In the genomic region with DNA sequence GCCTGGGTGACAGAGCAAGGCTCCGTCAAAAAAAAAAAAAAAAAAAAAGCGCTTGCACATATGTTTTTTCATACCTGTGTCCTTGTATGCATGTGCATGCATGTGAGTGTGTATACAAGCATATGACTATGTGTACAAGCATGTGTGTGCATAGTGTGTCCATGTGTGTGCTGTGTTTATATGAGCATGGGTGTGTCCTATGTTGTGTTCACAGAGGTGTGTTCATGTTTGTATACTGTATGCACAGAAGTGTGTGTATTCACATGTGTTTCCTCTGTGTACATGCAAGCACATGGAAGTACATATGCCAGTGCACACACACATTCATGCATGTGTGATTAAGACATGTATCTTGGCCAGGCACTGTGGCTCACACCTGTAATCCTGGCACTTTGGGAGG, we compare ENCODE assay signal across 32 cellular contexts.
"Had no signal": no experiment of that assay in that cellular context is flagged by ENCODE, and none has a peak within 500 bp of the region (broad histone marks: within the 10 kb centered on the region; RNA-seq: fewer than 3 reads in every experiment).

No MANE protein-coding gene starts in this region.

- H3K9me3 Mint-ChIP-seq: activated B cell treated with CpG ODN at 0.5 μM for 24 hours; activated CD8-positive, alpha-beta T cell treated with anti-CD3 and anti-CD28 coated beads for 36 hours; activated naive CD4-positive, alpha-beta T cell treated with anti-CD3 and anti-CD28 coated beads, Interleukin-2, amount 50 U/mL, for 24 hours; activated naive CD8-positive, alpha-beta T cell treated with anti-CD3 and anti-CD28 coated beads, Interleukin-2, amount 50 U/mL, for 24 hours; activated T-cell treated with anti-CD3 and anti-CD28 coated beads, Interleukin-2, amount 50 U/mL, for 4 hours; activated T-helper 17 cell treated with anti-CD3 and anti-CD28 coated beads, Interleukin-2, amount 50 U/mL, for 72 hours; endodermal cell; T-helper 1 cell treated with Interleukin-12 subunit alpha and Interleukin-12 subunit beta and Interleukin-4 antibody, amounts not matched to agents 30 μg/mL and 1 μg/mL, for 36 hours; T-helper 2 cell treated with Interferon-gamma antibody and Interleukin-4, amounts not matched to agents 5 μg/mL and 100 μg/mL, for 36 hours had no signal

- H3K27me3 ChIP-seq: adrenal gland, breast epithelium, cardiac muscle cell, colonic mucosa had no signal

- H3K4me3 ChIP-seq: adrenal gland, breast epithelium, cardiac muscle cell, colonic mucosa had no signal

- H3K4me3 Mint-ChIP-seq: activated B cell treated with CpG ODN at 0.5 μM for 24 hours; activated CD8-positive, alpha-beta T cell treated with anti-CD3 and anti-CD28 coated beads for 36 hours; activated naive CD4-positive, alpha-beta T cell treated with anti-CD3 and anti-CD28 coated beads, Interleukin-2, amount 50 U/mL, for 24 hours; activated naive CD8-positive, alpha-beta T cell treated with anti-CD3 and anti-CD28 coated beads for 36 hours; activated naive CD8-positive, alpha-beta T cell treated with anti-CD3 and anti-CD28 coated beads, Interleukin-2, amount 50 U/mL, for 24 hours; activated T-cell treated with anti-CD3 and anti-CD28 coated beads, Interleukin-2, amount 50 U/mL, for 4 hours; activated T-helper 17 cell treated with anti-CD3 and anti-CD28 coated beads, Interleukin-2, amount 50 U/mL, for 72 hours; brain; endodermal cell; T-helper 1 cell treated with Interleukin-12 subunit alpha and Interleukin-12 subunit beta and Interleukin-4 antibody, amounts not matched to agents 30 μg/mL and 1 μg/mL, for 36 hours; T-helper 2 cell treated with Interferon-gamma antibody and Interleukin-4, amounts not matched to agents 5 μg/mL and 100 μg/mL, for 36 hours had no signal

- ATAC-seq: activated CD4-positive, CD25-positive, alpha-beta regulatory T cell treated with anti-CD3 and anti-CD28 coated beads, Interleukin-2, amount 50 U/mL, for 24 hours; activated CD8-positive, alpha-beta T cell treated with anti-CD3 and anti-CD28 coated beads for 36 hours; activated naive CD8-positive, alpha-beta T cell treated with anti-CD3 and anti-CD28 coated beads, Interleukin-2, amount 50 U/mL, for 24 hours; activated T-cell treated with anti-CD3 and anti-CD28 coated beads, Interleukin-2, amount 50 U/mL, for 4 hours; activated T-helper 17 cell treated with anti-CD3 and anti-CD28 coated beads, Interleukin-2, amount 50 U/mL, for 72 hours; esophagus mucosa had no signal

- H3K9me3 ChIP-seq: adrenal gland, breast epithelium, colonic mucosa had no signal

- H3K27me3 Mint-ChIP-seq: activated B cell treated with CpG ODN at 0.5 μM for 24 hours; activated CD8-positive, alpha-beta T cell treated with anti-CD3 and anti-CD28 coated beads for 36 hours; activated naive CD4-positive, alpha-beta T cell treated with anti-CD3 and anti-CD28 coated beads, Interleukin-2, amount 50 U/mL, for 24 hours; activated naive CD8-positive, alpha-beta T cell treated with anti-CD3 and anti-CD28 coated beads for 36 hours; activated naive CD8-positive, alpha-beta T cell treated with anti-CD3 and anti-CD28 coated beads, Interleukin-2, amount 50 U/mL, for 24 hours; activated T-helper 17 cell treated with anti-CD3 and anti-CD28 coated beads, Interleukin-2, amount 50 U/mL, for 72 hours; brain had no signal

- H3K36me3 ChIP-seq: adrenal gland, breast epithelium, cardiac muscle cell, colonic mucosa had no signal

- H3K4me1 ChIP-seq: breast epithelium had no signal

- DNase-seq: activated B cell treated with CpG ODN at 0.5 μM for 24 hours; activated CD4-positive, alpha-beta T cell treated with anti-CD3 and anti-CD28 coated beads for 48 hours; activated CD4-positive, alpha-beta T cell treated with anti-CD3 and anti-CD28 coated beads, Interleukin-2, amount 50 U/mL, for 1 hour; activated CD4-positive, alpha-beta T cell treated with anti-CD3 and anti-CD28 coated beads, Interleukin-2, amount 50 U/mL, for 48 hours; activated CD8-positive, alpha-beta memory T cell treated with anti-CD3 and anti-CD28 coated beads for 24 hours; activated CD8-positive, alpha-beta T cell treated with anti-CD3 and anti-CD28 coated beads for 36 hours; activated effector memory CD4-positive, alpha-beta T cell treated with Interleukin-2 at 50 U/mL for 16 hours; activated gamma-delta T cell treated with Interleukin-2 at 50 U/mL for 16 hours; activated naive CD4-positive, alpha-beta T cell treated with Interleukin-2 at 50 U/mL for 16 hours; activated naive CD8-positive, alpha-beta T cell treated with anti-CD3 and anti-CD28 coated beads for 36 hours; activated naive CD8-positive, alpha-beta T cell treated with anti-CD3 and anti-CD28 coated beads, Interleukin-2, amount 50 U/mL, for 24 hours; activated T-cell treated with anti-CD3 and anti-CD28 coated beads, Interleukin-2, amount 50 U/mL, for 4 hours; adrenal gland; amygdala; central memory CD4-positive, alpha-beta T cell; cerebellar nuclear complex; colonic mucosa; effector memory CD4-positive, alpha-beta T cell; endodermal cell; foreskin fibroblast; head of caudate nucleus; T1000; WERI-Rb-1 had no signal

- H3K27ac ChIP-seq: cardiac muscle cell, WERI-Rb-1 had no signal

- H3K27ac Mint-ChIP-seq: activated CD8-positive, alpha-beta T cell treated with anti-CD3 and anti-CD28 coated beads for 36 hours; activated naive CD4-positive, alpha-beta T cell treated with anti-CD3 and anti-CD28 coated beads, Interleukin-2, amount 50 U/mL, for 24 hours; activated naive CD8-positive, alpha-beta T cell treated with anti-CD3 and anti-CD28 coated beads for 36 hours; activated naive CD8-positive, alpha-beta T cell treated with anti-CD3 and anti-CD28 coated beads, Interleukin-2, amount 50 U/mL, for 24 hours; activated T-helper 17 cell treated with anti-CD3 and anti-CD28 coated beads, Interleukin-2, amount 50 U/mL, for 72 hours; brain; T-helper 1 cell treated with Interleukin-12 subunit alpha and Interleukin-12 subunit beta and Interleukin-4 antibody, amounts not matched to agents 30 μg/mL and 1 μg/mL, for 36 hours; T-helper 2 cell treated with Interferon-gamma antibody and Interleukin-4, amounts not matched to agents 5 μg/mL and 100 μg/mL, for 36 hours had no signal
